In genomic region chr15:67104453-67104852, GRCh38 we compare ENCODE assay signal across 13 cellular contexts. TPM values are rescaled to one million over a fixed set of nuclear protein-coding genes. Genes with fewer than 3 reads are reported as not detected.
A peak's percentile ranks its signal among the peaks of the same experiment; 100 is the strongest.
DNase-seq lines count a peak whose midpoint lies in the region; ATAC-seq and TF ChIP-seq lines count a peak whose summit lies in the region.
"Had no signal": no experiment of that assay in that cellular context is flagged by ENCODE, and none has a peak within 500 bp of the region (broad histone marks: within the 10 kb centered on the region; RNA-seq: fewer than 3 reads in every experiment).

No MANE protein-coding gene starts in this region.

- H4K12ac ChIP-seq in trophoblast cell (ENCODE audit: low read depth, low read length), result no peak overlapping the region

- no peak overlapping the region for H2AK5ac ChIP-seq in trophoblast cell (ENCODE audit: low read length)

- H3K36me3 ChIP-seq in BLaER1 treated with 17β-estradiol and CSF1 and Interleukin-3, amounts not matched to agents 10 nM and 100 nM, result peaks cover 2 to 76% (median 47%) of the 10 kb centered on the region in 11 experiments; a peak in 18 of 22 replicates
- H3K36me3 ChIP-seq in Loucy (ENCODE audit: insufficient read depth, low read length) (peaks cover 5% of the 10 kb centered on the region; the same call in 1 of the 2 replicates), esophagus (ENCODE audit: control insufficient read depth in 2 of 2, insufficient read depth in 2 of 2, low read length in 1 of 2) (peaks cover 0 to 1% of the 10 kb centered on the region in 2 donors), trophoblast cell (ENCODE audit: control insufficient read depth in 1 of 2, insufficient read depth in 2 of 2, low read length in 2 of 2) (no peaks in the 10 kb centered on the region), left lung (no peaks in the 10 kb centered on the region)

- 43 to 57% methylated on average over 8 of the region's 8 CpGs for WGBS in esophagus, 2 donors
- no CpG with 5 or more reads among the region's 8 CpGs for WGBS in trophoblast cell (ENCODE audit: extremely low coverage, insufficient coverage, insufficient read length)

- H3K23ac ChIP-seq in trophoblast cell (ENCODE audit: low read length), result no peak overlapping the region

- H3K4me2 ChIP-seq in BLaER1 treated with 17β-estradiol and CSF1 and Interleukin-3, amounts not matched to agents 10 nM and 100 nM, result peak overlapping the region; percentile 83 to 95 (median 90)
- H3K4me2 ChIP-seq in Loucy (ENCODE audit: low read depth, low read length, poor library complexity, severe bottlenecking) (peak overlapping the region; percentile 90), trophoblast cell (ENCODE audit: low read length) (no peak overlapping the region)

- H3K27me3 Mint-ChIP-seq in stimulated activated memory B cell treated with anti-CD40 and anti-IgM and Interleukin-4, amounts not matched to agents 10 μg/mL and 1 μg/mL and 100 μg/mL, for 72 hours, result no peaks in the 10 kb centered on the region
- H3K27me3 Mint-ChIP-seq: activated naive CD4-positive, alpha-beta T cell treated with anti-CD3 and anti-CD28 coated beads, Interleukin-2, amount 10 ng/mL, durations not matched to agents 7 days and 5 days had no signal

- no peaks in the 10 kb centered on the region for H3K4me1 Mint-ChIP-seq in stimulated activated memory B cell treated with anti-CD40 and anti-IgM and Interleukin-4, amounts not matched to agents 10 μg/mL and 1 μg/mL and 100 μg/mL, for 72 hours

- no peak overlapping the region for H3K14ac ChIP-seq in trophoblast cell (ENCODE audit: low read length)

- no peak for TF ChIP-seq CTCF in Loucy (conservative IDR thresholded peaks at IDR 0.05; ENCODE audit: low read length)
- TF ChIP-seq CTCF in left lung (IDR thresholded peaks at IDR 0.05), result no peak

- peaks cover 61 to 100% (median 87%) of the 10 kb centered on the region in 11 experiments for H4K20me1 ChIP-seq in BLaER1 treated with 17β-estradiol and CSF1 and Interleukin-3, amounts not matched to agents 10 nM and 100 nM
- peaks cover 35% of the 10 kb centered on the region for H4K20me1 ChIP-seq in Loucy (ENCODE audit: insufficient read depth, low read length, poor library complexity, severe bottlenecking)

- no peaks in the 10 kb centered on the region for H3F3A ChIP-seq in Loucy (ENCODE audit: low read depth)

- no peak overlapping the region for H2BK5ac ChIP-seq in trophoblast cell (ENCODE audit: low read depth, low read length, poor library complexity)

- H3K79me2 ChIP-seq in Loucy (ENCODE audit: insufficient read depth, low read length) (peaks cover 97% of the 10 kb centered on the region), trophoblast cell (ENCODE audit: control insufficient read depth, insufficient read depth, low read length, poor library complexity) (no peaks in the 10 kb centered on the region)

- intact Hi-C loops in left lung (cut with DNase I), result no loop called here

- DNase-seq in trophoblast cell (no peak), kidney glomerular epithelial cell (lab: John Stamatoyannopoulos, UW) (no peak), NCI-H1417 treated with DMSO at 0.1 percent for 48 hours (lab: John Stamatoyannopoulos, UW) (no peak), left lung (no peak)
- DNase-seq: activated CD4-positive, CD25-positive, alpha-beta regulatory T cell; effector CD8-positive, alpha-beta T cell; NCI-H187 had no signal

- H4K91ac ChIP-seq in trophoblast cell (ENCODE audit: low read depth, low read length), result peak overlapping the region; percentile 10

- peak overlapping the region; percentile 4 for H2BK120ac ChIP-seq in trophoblast cell (ENCODE audit: insufficient read depth, low read length, poor library complexity)

- H3K9me3 ChIP-seq in BLaER1 treated with 17β-estradiol and CSF1 and Interleukin-3, amounts not matched to agents 10 nM and 100 nM (replicated peaks in 1 of 11), result no peaks in the 10 kb centered on the region
- H3K9me3 ChIP-seq in Loucy (ENCODE audit: insufficient read depth, low read depth, low read length), result no peaks in the 10 kb centered on the region
- no peaks in the 10 kb centered on the region for H3K9me3 ChIP-seq in esophagus (ENCODE audit: control insufficient read depth in 2 of 2, insufficient read depth in 1 of 2, low read depth in 1 of 2, low read length in 1 of 2)
- H3K9me3 ChIP-seq in trophoblast cell (ENCODE audit: insufficient read depth, low read depth, low read length), result no peaks in the 10 kb centered on the region
- H3K9me3 ChIP-seq in left lung, result no peaks in the 10 kb centered on the region

- no peaks in the 10 kb centered on the region for H3K9me2 ChIP-seq in Loucy (replicated peaks; ENCODE audit: low read depth, low read length)

- no peak overlapping the region for H4K8ac ChIP-seq in trophoblast cell (ENCODE audit: low read depth, low read length)

- H3K4me3 Mint-ChIP-seq in stimulated activated memory B cell treated with anti-CD40 and anti-IgM and Interleukin-4, amounts not matched to agents 10 μg/mL and 1 μg/mL and 100 μg/mL, for 72 hours, result no peak overlapping the region
- H3K4me3 Mint-ChIP-seq: activated naive CD4-positive, alpha-beta T cell treated with anti-CD3 and anti-CD28 coated beads, Interleukin-2, amount 10 ng/mL, durations not matched to agents 7 days and 5 days had no signal

- H3K4ac ChIP-seq in trophoblast cell (ENCODE audit: low read depth, low read length), result no peak overlapping the region

- H3K9me3 Mint-ChIP-seq in stimulated activated memory B cell treated with anti-CD40 and anti-IgM and Interleukin-4, amounts not matched to agents 10 μg/mL and 1 μg/mL and 100 μg/mL, for 72 hours, result no peaks in the 10 kb centered on the region
- H3K9me3 Mint-ChIP-seq: activated naive CD4-positive, alpha-beta T cell treated with anti-CD3 and anti-CD28 coated beads, Interleukin-2, amount 10 ng/mL, durations not matched to agents 7 days and 5 days had no signal

- ATAC-seq in left lung, result no peak
- no peak for ATAC-seq in stimulated activated memory B cell treated with anti-CD40 and anti-IgM and Interleukin-4, amounts not matched to agents 10 μg/mL and 1 μg/mL and 100 μg/mL, for 72 hours
- ATAC-seq: GM12878 had no signal

- peaks cover 20% of the 10 kb centered on the region for H3K79me1 ChIP-seq in trophoblast cell (ENCODE audit: low read length)

- H3K18ac ChIP-seq in trophoblast cell (ENCODE audit: low read length), result no peak overlapping the region

- peaks cover 99 to 100% (median 100%) of the 10 kb centered on the region in 10 experiments for H3K4me1 ChIP-seq in BLaER1 treated with 17β-estradiol and CSF1 and Interleukin-3, amounts not matched to agents 10 nM and 100 nM
- H3K4me1 ChIP-seq in Loucy (ENCODE audit: insufficient read depth, low read length, poor library complexity, severe bottlenecking) (peaks cover 90% of the 10 kb centered on the region), esophagus (ENCODE audit: control insufficient read depth in 2 of 2, insufficient read depth in 2 of 2, low read length in 1 of 2) (peaks cover 17 to 54% of the 10 kb centered on the region in 2 donors), trophoblast cell (ENCODE audit: control insufficient read depth in 1 of 2, insufficient read depth in 2 of 2, low read length in 2 of 2) (peaks cover 33 to 61% of the 10 kb centered on the region in 2 experiments), left lung (peaks cover 44 to 94% of the 10 kb centered on the region in 2 donors)

- H3K36me3 Mint-ChIP-seq in stimulated activated memory B cell treated with anti-CD40 and anti-IgM and Interleukin-4, amounts not matched to agents 10 μg/mL and 1 μg/mL and 100 μg/mL, for 72 hours, result peaks cover 22% of the 10 kb centered on the region

- no peak overlapping the region for H3K27ac Mint-ChIP-seq in stimulated activated memory B cell treated with anti-CD40 and anti-IgM and Interleukin-4, amounts not matched to agents 10 μg/mL and 1 μg/mL and 100 μg/mL, for 72 hours
- H3K27ac Mint-ChIP-seq: activated naive CD4-positive, alpha-beta T cell treated with anti-CD3 and anti-CD28 coated beads, Interleukin-2, amount 10 ng/mL, durations not matched to agents 7 days and 5 days had no signal

- no peak overlapping the region for H2BK12ac ChIP-seq in trophoblast cell (ENCODE audit: low read length)

- no peaks in the 10 kb centered on the region for H3K27me3 ChIP-seq in BLaER1 treated with 17β-estradiol and CSF1 and Interleukin-3, amounts not matched to agents 10 nM and 100 nM
- H3K27me3 ChIP-seq in Loucy (ENCODE audit: insufficient read depth, low read length, poor library complexity, severe bottlenecking), result no peaks in the 10 kb centered on the region
- H3K27me3 ChIP-seq in esophagus (ENCODE audit: control insufficient read depth in 1 of 2, insufficient read depth in 2 of 2, low read length in 2 of 2), result no peaks in the 10 kb centered on the region
- no peaks in the 10 kb centered on the region for H3K27me3 ChIP-seq in trophoblast cell (ENCODE audit: insufficient read depth, low read length)
- H3K27me3 ChIP-seq in left lung, result no peaks in the 10 kb centered on the region

- H3K4me3 ChIP-seq in BLaER1 treated with 17β-estradiol and CSF1 and Interleukin-3, amounts not matched to agents 10 nM and 100 nM, result peak overlapping the region in 7 of 10 experiments; percentile 9 to 51 (median 39); a peak in 6 of 20 replicates
- H3K4me3 ChIP-seq in Loucy (ENCODE audit: low read length, poor library complexity, severe bottlenecking), result peak overlapping the region; percentile 65
- H3K4me3 ChIP-seq in esophagus (ENCODE audit: low read depth in 1 of 2, low read length in 2 of 2), result no peak overlapping the region
- H3K4me3 ChIP-seq in trophoblast cell (ENCODE audit: low read depth, low read length), result no peak overlapping the region
- H3K4me3 ChIP-seq in left lung, result no peak overlapping the region
- H3K4me3 ChIP-seq: GM12878 had no signal

- H2AFZ ChIP-seq in Loucy (ENCODE audit: low read length), result no peak overlapping the region
- H2AFZ ChIP-seq in trophoblast cell (ENCODE audit: insufficient read depth, low read length, poor library complexity), result no peak overlapping the region

- peak overlapping the region in 10 of 11 experiments; percentile 30 to 97 (median 93); a peak in 19 of 22 replicates for H3K27ac ChIP-seq in BLaER1 treated with 17β-estradiol and CSF1 and Interleukin-3, amounts not matched to agents 10 nM and 100 nM
- H3K27ac ChIP-seq in esophagus (ENCODE audit: low read depth in 2 of 2, low read length in 1 of 2), result peak overlapping the region; percentile 94 to 99
- H3K27ac ChIP-seq in trophoblast cell (ENCODE audit: low read depth, low read length), result no peak overlapping the region
- H3K27ac ChIP-seq in left lung, result peak overlapping the region in 1 of 2 donors; percentile 70

- H3K9ac ChIP-seq in BLaER1 treated with 17β-estradiol and CSF1 and Interleukin-3, amounts not matched to agents 10 nM and 100 nM, result peak overlapping the region; percentile 53 to 84 (median 69); a peak in 19 of 22 replicates
- H3K9ac ChIP-seq in Loucy (ENCODE audit: low read depth, low read length, poor library complexity, severe bottlenecking) (peak overlapping the region; percentile 66), trophoblast cell (ENCODE audit: low read length) (no peak overlapping the region)

RNA-seq across cellular contexts. Expression of gene SMAD3, which starts 39.1 kb away (rescaled TPM):
- 10 to 100 TPM; 24.8 to 51.5 TPM for polyA plus RNA-seq in esophagus
- polyA plus RNA-seq in trophoblast cell (2013), result 49.5 and 54.4 TPM in 2 replicates
- 10 to 100 TPM; 30.9 to 33.1 TPM for total RNA-seq in left lung

Comparison
In these comparisons a context has a peak if more than half of its experiments do, and no peak if none do; other contexts are left out.
1. H3K4me3 ChIP-seq: peak in BLaER1 treated with 17β-estradiol and CSF1 and Interleukin-3, amounts not matched to agents 10 nM and 100 nM (7 of 10) and Loucy (single experiment); none in esophagus (0 of 2), trophoblast cell (single experiment) and left lung (0 of 2).